10 cellular contexts compared by ENCODE assay signal in the genomic region with DNA sequence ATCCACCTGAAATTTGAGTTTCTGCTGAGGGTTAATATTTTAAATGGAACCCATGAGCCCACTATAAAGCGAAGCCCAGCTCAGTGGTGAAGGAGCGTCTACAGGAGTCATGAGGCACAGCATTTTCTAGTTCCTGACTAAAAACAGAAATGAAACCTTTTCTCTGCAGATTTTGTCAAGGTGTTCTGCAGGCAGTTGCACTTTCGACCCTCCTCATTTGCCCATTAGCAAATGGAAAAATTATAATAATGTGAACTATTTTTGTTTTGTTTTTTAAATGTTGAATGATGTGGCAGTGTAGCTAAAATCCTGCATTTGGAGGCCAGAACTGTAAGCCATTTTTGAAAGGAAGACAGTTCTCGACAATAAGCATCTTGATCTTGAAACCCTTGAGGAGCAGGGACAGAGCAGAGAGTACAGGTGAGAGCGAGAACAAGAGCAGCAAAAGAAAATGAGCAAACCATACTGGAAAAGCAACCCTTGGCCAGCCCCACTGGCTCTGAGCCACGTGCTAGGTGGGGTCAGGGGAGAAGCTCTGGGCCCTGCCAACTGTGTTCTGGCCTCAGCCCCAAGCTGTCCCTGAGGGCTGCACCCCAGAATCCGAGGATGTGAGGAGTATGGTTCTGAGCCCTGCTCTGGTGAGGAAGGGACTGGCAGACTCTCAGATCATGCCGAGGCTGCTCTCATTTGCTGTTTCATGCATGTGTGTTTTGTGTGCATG. TPM values are rescaled to one million over a fixed set of nuclear protein-coding genes. Genes with fewer than 3 reads are reported as not detected.
DNase-seq lines count a peak whose midpoint lies in the region; ATAC-seq lines count a peak whose summit lies in the region.
"Had no signal": no experiment of that assay in that cellular context is flagged by ENCODE, and none has a peak within 500 bp of the region (broad histone marks: within the 10 kb centered on the region; RNA-seq: fewer than 3 reads in every experiment).

No MANE protein-coding gene starts in this region.

- peak; percentile 43 to 54 for ATAC-seq in activated T-cell treated with anti-CD3 and anti-CD28 coated beads, Interleukin-2, amount 50 U/mL, for 4 hours
- ATAC-seq in GM21786 (IDR thresholded peaks at IDR 0.05; ENCODE audit: unreplicated experiment) = peak; percentile 75
- ATAC-seq in HG03520 (IDR thresholded peaks at IDR 0.05; ENCODE audit: unreplicated experiment) = peak; percentile 77
- peak; percentile 86 for ATAC-seq in stimulated activated memory B cell treated with anti-CD40 and anti-IgM and Interleukin-4, amounts not matched to agents 10 μg/mL and 1 μg/mL and 100 μg/mL, for 72 hours
- no peak for ATAC-seq in T-cell (replicated peaks in 1 of 4)
- ATAC-seq: right lobe of liver had no signal

- no peaks in the 10 kb centered on the region for H3K36me3 Mint-ChIP-seq in activated T-cell treated with anti-CD3 and anti-CD28 coated beads, Interleukin-2, amount 50 U/mL, for 4 hours (ENCODE audit: insufficient read depth)
- H3K36me3 Mint-ChIP-seq in stimulated activated memory B cell treated with anti-CD40 and anti-IgM and Interleukin-4, amounts not matched to agents 10 μg/mL and 1 μg/mL and 100 μg/mL, for 72 hours = no peaks in the 10 kb centered on the region
- H3K36me3 Mint-ChIP-seq in T-cell = no peaks in the 10 kb centered on the region

- H3K4me3 Mint-ChIP-seq in activated T-cell treated with anti-CD3 and anti-CD28 coated beads, Interleukin-2, amount 50 U/mL, for 4 hours = no peak overlapping the region
- H3K4me3 Mint-ChIP-seq in stimulated activated memory B cell treated with anti-CD40 and anti-IgM and Interleukin-4, amounts not matched to agents 10 μg/mL and 1 μg/mL and 100 μg/mL, for 72 hours = peak overlapping the region; percentile 71
- H3K4me3 Mint-ChIP-seq in T-cell = no peak overlapping the region

- CTCF ChIA-PET in T-cell (lab: Charles Lee) = no interaction called here

- no peaks in the 10 kb centered on the region for H3K9me3 Mint-ChIP-seq in activated T-cell treated with anti-CD3 and anti-CD28 coated beads, Interleukin-2, amount 50 U/mL, for 4 hours
- H3K9me3 Mint-ChIP-seq in stimulated activated memory B cell treated with anti-CD40 and anti-IgM and Interleukin-4, amounts not matched to agents 10 μg/mL and 1 μg/mL and 100 μg/mL, for 72 hours = no peaks in the 10 kb centered on the region
- no peaks in the 10 kb centered on the region for H3K9me3 Mint-ChIP-seq in T-cell

- POLR2A ChIA-PET in T-cell (lab: Charles Lee) = interaction anchor here in 1 of 2 donors (0.5 kb wide), 1 partner anchor 313 kb away, joined by 3 read pairs; no protein-coding TSS in a partner anchor

- H3K27ac Mint-ChIP-seq in stimulated activated memory B cell treated with anti-CD40 and anti-IgM and Interleukin-4, amounts not matched to agents 10 μg/mL and 1 μg/mL and 100 μg/mL, for 72 hours = peak overlapping the region; percentile 73
- no peak overlapping the region for H3K27ac Mint-ChIP-seq in T-cell

- H3K4me1 Mint-ChIP-seq in activated T-cell treated with anti-CD3 and anti-CD28 coated beads, Interleukin-2, amount 50 U/mL, for 4 hours (ENCODE audit: low read depth) = peaks cover 14% of the 10 kb centered on the region
- peaks cover 42% of the 10 kb centered on the region for H3K4me1 Mint-ChIP-seq in stimulated activated memory B cell treated with anti-CD40 and anti-IgM and Interleukin-4, amounts not matched to agents 10 μg/mL and 1 μg/mL and 100 μg/mL, for 72 hours
- peaks cover 1 to 5% (median 3%) of the 10 kb centered on the region in 3 donors for H3K4me1 Mint-ChIP-seq in T-cell

- no peaks in the 10 kb centered on the region for H3K27me3 Mint-ChIP-seq in activated T-cell treated with anti-CD3 and anti-CD28 coated beads, Interleukin-2, amount 50 U/mL, for 4 hours (ENCODE audit: low read depth)
- no peaks in the 10 kb centered on the region for H3K27me3 Mint-ChIP-seq in stimulated activated memory B cell treated with anti-CD40 and anti-IgM and Interleukin-4, amounts not matched to agents 10 μg/mL and 1 μg/mL and 100 μg/mL, for 72 hours
- H3K27me3 Mint-ChIP-seq in T-cell = peaks cover 0 to 5% of the 10 kb centered on the region in 2 donors

- no peak for DNase-seq in activated T-cell treated with anti-CD3 and anti-CD28 coated beads, Interleukin-2, amount 50 U/mL, for 4 hours
- DNase-seq in activated T-cell treated with anti-CD3 and anti-CD28 coated beads, Interleukin-2, amount 50 U/mL, for 1 hour = no peak
- DNase-seq in T-cell = no peak
- no peak for DNase-seq in glomerular visceral epithelial cell (ENCODE audit: extremely low spot score)
- no peak for DNase-seq in HuH-7.5 (ENCODE audit: low spot score)
- DNase-seq: NCI-H2227 treated with DMSO at 0.1 percent for 48 hours, right lobe of liver had no signal

RNA-seq across cellular contexts. Expression of a gene that starts 26.4 kb away (rescaled TPM):
- 10 to 100 TPM; 52.7 to 64.4 (median 62.9) TPM for total RNA-seq in activated T-cell treated with anti-CD3 and anti-CD28 coated beads, Interleukin-2, amount 50 U/mL, for 4 hours
- 10 to 100 TPM; 27.6 to 49.4 (median 30.2) TPM for total RNA-seq in T-cell

Comparison
In these comparisons a context has a peak if more than half of its experiments do, and no peak if none do; other contexts are left out.
1. ATAC-seq: peak in activated T-cell treated with anti-CD3 and anti-CD28 coated beads, Interleukin-2, amount 50 U/mL, for 4 hours (2 of 2), GM21786 (single experiment), HG03520 (single experiment) and stimulated activated memory B cell treated with anti-CD40 and anti-IgM and Interleukin-4, amounts not matched to agents 10 μg/mL and 1 μg/mL and 100 μg/mL, for 72 hours (single experiment); none in T-cell (0 of 4).